8 cellular contexts compared by ENCODE assay signal in the genomic region with DNA sequence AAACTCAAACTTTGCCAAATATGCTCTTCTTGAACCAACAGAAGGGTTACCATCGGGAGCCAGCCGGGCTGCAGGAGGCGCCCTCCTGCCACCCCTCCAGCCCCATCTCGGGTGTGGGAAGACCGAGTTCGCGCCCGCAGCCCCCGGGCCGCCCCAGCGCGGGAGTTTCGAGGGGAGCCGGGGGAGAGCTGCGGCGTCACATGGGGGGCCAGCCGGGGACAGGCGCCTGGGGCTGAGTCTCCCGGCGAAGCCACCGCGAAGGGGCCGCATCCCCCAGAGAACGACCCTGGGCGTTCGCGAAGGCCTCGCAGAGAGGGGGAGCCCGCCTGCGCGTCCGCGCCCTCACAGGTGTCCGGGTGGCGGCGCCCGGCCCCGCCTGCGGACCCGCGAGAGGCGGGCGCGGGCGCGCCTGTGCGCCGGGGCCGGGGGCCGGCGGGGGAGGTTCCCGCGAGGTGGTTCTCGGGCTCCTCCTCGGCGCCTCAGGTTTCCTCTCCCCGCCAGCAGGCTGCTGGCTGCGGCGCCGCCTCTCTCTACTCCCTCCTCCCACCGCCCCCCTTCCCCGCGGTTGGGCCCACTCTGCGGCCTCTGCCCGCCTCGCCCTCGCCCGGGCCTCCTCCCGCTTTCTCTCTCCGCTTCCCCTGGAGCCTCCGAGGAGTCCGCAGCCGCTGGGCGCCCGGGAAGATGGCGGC. TPM values are rescaled to one million over a fixed set of nuclear protein-coding genes. Genes with fewer than 3 reads are reported as not detected.
DNase-seq lines count a peak whose midpoint lies in the region; ATAC-seq, FAIRE-seq and TF ChIP-seq lines count a peak whose summit lies in the region.

A gene with protein sequence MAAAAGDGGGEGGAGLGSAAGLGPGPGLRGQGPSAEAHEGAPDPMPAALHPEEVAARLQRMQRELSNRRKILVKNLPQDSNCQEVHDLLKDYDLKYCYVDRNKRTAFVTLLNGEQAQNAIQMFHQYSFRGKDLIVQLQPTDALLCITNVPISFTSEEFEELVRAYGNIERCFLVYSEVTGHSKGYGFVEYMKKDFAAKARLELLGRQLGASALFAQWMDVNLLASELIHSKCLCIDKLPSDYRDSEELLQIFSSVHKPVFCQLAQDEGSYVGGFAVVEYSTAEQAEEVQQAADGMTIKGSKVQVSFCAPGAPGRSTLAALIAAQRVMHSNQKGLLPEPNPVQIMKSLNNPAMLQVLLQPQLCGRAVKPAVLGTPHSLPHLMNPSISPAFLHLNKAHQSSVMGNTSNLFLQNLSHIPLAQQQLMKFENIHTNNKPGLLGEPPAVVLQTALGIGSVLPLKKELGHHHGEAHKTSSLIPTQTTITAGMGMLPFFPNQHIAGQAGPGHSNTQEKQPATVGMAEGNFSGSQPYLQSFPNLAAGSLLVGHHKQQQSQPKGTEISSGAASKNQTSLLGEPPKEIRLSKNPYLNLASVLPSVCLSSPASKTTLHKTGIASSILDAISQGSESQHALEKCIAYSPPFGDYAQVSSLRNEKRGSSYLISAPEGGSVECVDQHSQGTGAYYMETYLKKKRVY (plus strand): TSS at position 584 of the 689 bp plus-strand sequence. CDS start 98 bp downstream, at position 682.

- H3K9me3 ChIP-seq in H1 (ENCODE audit: insufficient read depth in 2 of 2, low read depth in 1 of 2, low read length in 1 of 2) (no peaks in the 10 kb centered on the region), mesenchymal stem cell (ENCODE audit: control insufficient read depth, low read length) (no peaks in the 10 kb centered on the region)

- H3K4me3 ChIP-seq in H1 (ENCODE audit: extremely low read depth in 1 of 4, insufficient read depth in 2 of 4, low read depth in 3 of 4, low read length in 4 of 4) (peak within 1 kb of the TSS; percentile 69 to 83 (median 80)), mesenchymal stem cell (ENCODE audit: insufficient read depth in 1 of 2, low read depth in 1 of 2, low read length in 2 of 2) (peak within 1 kb of the TSS; percentile 82 to 84)

- H4K8ac ChIP-seq in H1 (ENCODE audit: extremely low read depth, insufficient read depth, low read length) (peak within 1 kb of the TSS; percentile 93), mesenchymal stem cell (ENCODE audit: low read length) (peak within 1 kb of the TSS; percentile 82)

- no peak within 1 kb of the TSS for H2BK20ac ChIP-seq in H1 (ENCODE audit: low read length)

- peaks cover 7% of the 10 kb centered on the region; the same call in 1 of the 2 replicates for H3K23me2 ChIP-seq in H1 (ENCODE audit: low read depth, low read length)

- peak; percentile 26 for DNase-seq in GM04504 (ENCODE audit: low read depth)
- peak; percentile 78 for DNase-seq in NCI-H526 treated with DMSO at 0.1 percent for 48 hours (lab: John Stamatoyannopoulos, UW)
- peak; percentile 14 to 31 for DNase-seq in activated CD8-positive, alpha-beta memory T cell treated with anti-CD3 and anti-CD28 coated beads for 4 hours (ENCODE audit: low read depth in 2 of 2)
- DNase-seq in H1 (ENCODE audit: low read depth in 1 of 2, low spot score in 2 of 2), result peak in 1 of 2 experiments; percentile 85
- peak; percentile 75 for DNase-seq in mesenchymal stem cell
- peak; percentile 25 to 30 for DNase-seq in stimulated activated CD8-positive, alpha-beta memory T cell treated with anti-CD3 and anti-CD28 coated beads, Interleukin-15, amount 100 ng/mL, for 4 hours (ENCODE audit: low read depth in 2 of 2)

- H3K14ac ChIP-seq in H1 (ENCODE audit: insufficient read length) (no peak within 1 kb of the TSS), mesenchymal stem cell (ENCODE audit: low read length in 2 of 2) (peak within 1 kb of the TSS in 1 of 2 experiments; percentile 97)

- TF ChIP-seq CTCF in H1 (IDR thresholded peaks at IDR 0.05; ENCODE audit: control extremely low read depth in 1 of 3, insufficient read depth in 1 of 3, low read depth in 1 of 3, low read length in 3 of 3), result peak; percentile 48 to 56 (median 52)

- H3K56ac ChIP-seq in H1 (replicated peaks; ENCODE audit: insufficient read length, low read depth, low read length), result peak within 1 kb of the TSS; percentile 69

- 0 out of 2 replicates have a peak within 1 kb of the TSS, but pooled peaks have one; percentile 46 for H2BK15ac ChIP-seq in H1 (ENCODE audit: low read length)
- peak within 1 kb of the TSS; percentile 83 for H2BK15ac ChIP-seq in mesenchymal stem cell (ENCODE audit: low read depth, poor library complexity, severe bottlenecking)

- TF ChIP-seq RAD21 in H1 (IDR thresholded peaks at IDR 0.05 in 1 of 2, conservative IDR thresholded peaks at IDR 0.05 in 1 of 2; ENCODE audit: low read depth in 2 of 2, low read length in 2 of 2), result peak; percentile 39 to 58; a peak in 3 of 4 replicates

- H3K79me2 ChIP-seq in H1 (ENCODE audit: control insufficient read depth in 1 of 2, insufficient read depth in 2 of 2, low read length in 2 of 2), result peaks cover 0 to 26% of the 10 kb centered on the region in 2 experiments; a peak in 3 of 4 replicates

- no peak within 1 kb of the TSS for H3K4ac ChIP-seq in H1 (replicated peaks; ENCODE audit: insufficient read length, low read depth, low read length)
- peak within 1 kb of the TSS in 1 of 2 experiments; percentile 75 for H3K4ac ChIP-seq in mesenchymal stem cell (ENCODE audit: low read depth in 1 of 2, low read length in 2 of 2)

- FAIRE-seq in H1 (lab: Jason Lieb, UNC), result no peak

- H2BK120ac ChIP-seq in H1 (replicated peaks; ENCODE audit: low read depth, low read length), result no peak within 1 kb of the TSS
- H2BK120ac ChIP-seq in mesenchymal stem cell (ENCODE audit: low read depth, low read length), result peak within 1 kb of the TSS; percentile 79

- H4K5ac ChIP-seq in H1 (ENCODE audit: insufficient read length, low read depth, low read length), result peak within 1 kb of the TSS; percentile 66

- H2AK5ac ChIP-seq in H1 (ENCODE audit: low read depth, low read length), result no peak within 1 kb of the TSS
- no peak within 1 kb of the TSS for H2AK5ac ChIP-seq in mesenchymal stem cell (ENCODE audit: low read length, severe bottlenecking)

- H3K18ac ChIP-seq in H1 (ENCODE audit: extremely low read depth, low read length) (peak within 1 kb of the TSS; percentile 83), mesenchymal stem cell (ENCODE audit: low read depth in 1 of 2, low read length in 2 of 2) (peak within 1 kb of the TSS; percentile 62 to 84)

- H3K27me3 ChIP-seq in H1 (replicated peaks in 1 of 4; ENCODE audit: control insufficient read depth in 3 of 4, extremely low read depth in 1 of 4, insufficient read depth in 3 of 4, low read length in 3 of 4), result peaks cover 0 to 3% (median 0%) of the 10 kb centered on the region in 4 experiments; a peak in 1 of 7 replicates
- H3K27me3 ChIP-seq in mesenchymal stem cell (ENCODE audit: control insufficient read depth in 1 of 2, insufficient read depth in 1 of 2, low read length in 2 of 2), result peaks cover 0 to 4% of the 10 kb centered on the region in 2 experiments

- CTCF ChIA-PET in H1 (lab: Charles Lee; ENCODE audit: partially characterized antibody), result interaction anchor here (0.8 to 2.0 kb wide), 4 partner anchors 14 to 79 kb away, joined by 3 to 9 read pairs (median 5); no protein-coding TSS in a partner anchor

- TF ChIP-seq EP300 in H1 (IDR thresholded peaks at IDR 0.05; ENCODE audit: borderline replicate concordance in 1 of 2, low read depth in 2 of 2, low read length in 2 of 2), result no peak

- peak within 1 kb of the TSS; percentile 80; the same call in 1 of the 2 replicates for H3K27ac ChIP-seq in H1 (ENCODE audit: low read depth, low read length)
- H3K27ac ChIP-seq in mesenchymal stem cell (ENCODE audit: low read length, poor library complexity, severe bottlenecking), result no peak within 1 kb of the TSS

- H3K36me3 ChIP-seq in H1 (ENCODE audit: control insufficient read depth in 2 of 4, insufficient read depth in 4 of 4, low read length in 3 of 4) (no peaks in the 10 kb centered on the region), mesenchymal stem cell (ENCODE audit: control insufficient read depth in 1 of 2, insufficient read depth in 2 of 2, low read depth in 1 of 2, low read length in 2 of 2) (no peaks in the 10 kb centered on the region)

- peak within 1 kb of the TSS; percentile 80 for H2AFZ ChIP-seq in H1 (ENCODE audit: low read length)
- peak within 1 kb of the TSS; percentile 93 for H2AFZ ChIP-seq in mesenchymal stem cell (ENCODE audit: low read depth, low read length)

- POLR2A ChIA-PET in H1 (lab: Charles Lee; ENCODE audit: partially characterized antibody), result interaction anchor here (0.9 to 1.2 kb wide), 5 partner anchors 12 to 272 kb away, joined by 3 read pairs; no protein-coding TSS in a partner anchor

- H2BK5ac ChIP-seq in H1 (ENCODE audit: low read depth, low read length) (peak within 1 kb of the TSS; percentile 66; the same call in 1 of the 2 replicates), mesenchymal stem cell (ENCODE audit: low read depth, low read length, poor library complexity, severe bottlenecking) (no peak within 1 kb of the TSS)

- H4K20me1 ChIP-seq in H1 (replicated peaks in 1 of 2; ENCODE audit: control insufficient read depth in 1 of 2, insufficient read depth in 2 of 2, low read length in 2 of 2), result peaks cover 0 to 5% of the 10 kb centered on the region in 2 experiments

- H3K4me2 ChIP-seq in H1 (ENCODE audit: insufficient read depth in 1 of 2, low read depth in 2 of 2, low read length in 2 of 2), result peak within 1 kb of the TSS; percentile 73 to 77
- H3K4me2 ChIP-seq in mesenchymal stem cell (ENCODE audit: low read length, poor library complexity, severe bottlenecking), result peak within 1 kb of the TSS; percentile 97

- TF ChIP-seq POLR2A in H1 (IDR thresholded peaks at IDR 0.05; ENCODE audit: control extremely low read depth in 1 of 2, low read depth in 2 of 2, low read length in 2 of 2), result peak in 1 of 2 experiments; percentile 74; a peak in 2 of 3 replicates

- no peak within 1 kb of the TSS for H3K23ac ChIP-seq in H1 (ENCODE audit: insufficient read length)
- H3K23ac ChIP-seq in mesenchymal stem cell (ENCODE audit: low read length in 2 of 2), result peak within 1 kb of the TSS in 1 of 2 experiments; percentile 99

- H3K79me1 ChIP-seq in H1 (ENCODE audit: low read depth, low read length) (no peaks in the 10 kb centered on the region), mesenchymal stem cell (replicated peaks; ENCODE audit: low read length, poor library complexity, severe bottlenecking) (peaks cover 5% of the 10 kb centered on the region)

- H3K4me1 ChIP-seq in H1 (replicated peaks in 1 of 4; ENCODE audit: control insufficient read depth in 3 of 4, insufficient read depth in 4 of 4, low read length in 3 of 4) (peaks cover 0 to 6% (median 2%) of the 10 kb centered on the region in 4 experiments; a peak in 3 of 7 replicates), mesenchymal stem cell (ENCODE audit: control insufficient read depth, insufficient read depth, low read depth, low read length) (peaks cover 2% of the 10 kb centered on the region)

- H2BK12ac ChIP-seq in H1 (ENCODE audit: low read depth, low read length) (peak within 1 kb of the TSS; percentile 23; the same call in 1 of the 2 replicates), mesenchymal stem cell (ENCODE audit: low read length in 2 of 2) (peak within 1 kb of the TSS in 1 of 2 experiments; percentile 72)

- peak within 1 kb of the TSS; percentile 69 to 85 (median 75) for H3K9ac ChIP-seq in H1 (replicated peaks in 1 of 4; ENCODE audit: extremely low read depth in 1 of 4, low read depth in 3 of 4, low read length in 3 of 4)
- H3K9ac ChIP-seq in mesenchymal stem cell (ENCODE audit: low read length), result peak within 1 kb of the TSS; percentile 75

- 0% methylated on average over 25 of the region's 76 CpGs; no CpG with 5 or more reads in 1 of the 2 experiments for WGBS in H1 (ENCODE audit: extremely low coverage in 1 of 2, insufficient coverage in 1 of 2, insufficient read length in 1 of 2, insufficient replicate concordance in 2 of 2, low coverage in 1 of 2, low lambda C conversion rate in 2 of 2, missing lambda C conversion rate in 1 of 2), 2 experiments
- WGBS in mesenchymal stem cell, result under 1% methylated on average over 60 of the region's 76 CpGs

- H4K91ac ChIP-seq in H1 (replicated peaks; ENCODE audit: insufficient read length, low read length) (peak within 1 kb of the TSS; percentile 81), mesenchymal stem cell (ENCODE audit: low read length) (peak within 1 kb of the TSS; percentile 15)

- ATAC-seq in HG02973 (IDR thresholded peaks at IDR 0.05; ENCODE audit: unreplicated experiment) (peak; percentile 65), HG03108 (IDR thresholded peaks at IDR 0.05; ENCODE audit: unreplicated experiment) (no peak)

RNA-seq across cellular contexts. Expression of the gene that starts here (rescaled TPM):
- 17.2 and 19.5 TPM in 2 replicates for total RNA-seq in H1 (2021; fragmentation: NEBNext Ultra II Directional; extraction: Animal tissue kit (Norgen Biotek cat#: 25700))
- polyA plus RNA-seq in H1 (2011; rRNA removed), result 6.2 and 10.5 TPM in 2 replicates
- polyA plus RNA-seq in H1 (2011; cell fraction: cytosol; rRNA removed), result 11.4 TPM
- 8.2 TPM for polyA plus RNA-seq in H1 (2011; cell fraction: nucleus; rRNA removed)
- 8.2 to 12.9 TPM (median 10.6 TPM) in 4 replicates for polyA plus RNA-seq in H1 (2012, experiment 1 of 2)
- polyA plus RNA-seq in H1 (2012, experiment 2 of 2), result 1.2 TPM
- polyA plus RNA-seq in H1 (2013, experiment 1 of 2), result 11.7 TPM
- polyA plus RNA-seq in H1 (2013, experiment 2 of 2), result 11.6 TPM
- polyA minus RNA-seq in H1 (2011; rRNA and poly(A)+ RNA removed), result 18.0 and 24.1 TPM in 2 replicates
- polyA minus RNA-seq in H1 (2011; cell fraction: cytosol; rRNA and poly(A)+ RNA removed), result 12.7 TPM
- 23.7 TPM for polyA minus RNA-seq in H1 (2011; cell fraction: nucleus; rRNA and poly(A)+ RNA removed)
- polyA plus RNA-seq in mesenchymal stem cell (2013, experiment 1 of 2), result 6.4 TPM
- polyA plus RNA-seq in mesenchymal stem cell (2013, experiment 2 of 2), result 6.5 TPM
